Comparison of ENCODE assay signal across 9 cellular contexts in genomic region chrX:149503446-149503845, GRCh38. TPM values are rescaled to one million over a fixed set of nuclear protein-coding genes. Genes with fewer than 3 reads are reported as not detected.
A peak's percentile ranks its signal among the peaks of the same experiment; 100 is the strongest.
DNase-seq lines count a peak whose midpoint lies in the region; ATAC-seq and TF ChIP-seq lines count a peak whose summit lies in the region.
"Not testable (repeated sequence)": the region's sequence is repeated elsewhere in the genome, so short reads cannot be mapped to it uniquely, and the experiment has no call there.
"Had no signal": no experiment of that assay in that cellular context is flagged by ENCODE, and none has a peak within 500 bp of the region (broad histone marks: within the 10 kb centered on the region; RNA-seq: fewer than 3 reads in every experiment).

No MANE protein-coding gene starts in this region.

- not testable (repeated sequence) for H3K4me1 ChIP-seq in right lobe of liver

- DNase-seq in DMS53 (lab: John Stamatoyannopoulos, UW) (peak; percentile 83), NOMO-1 treated with DMSO at 0.1 percent for 48 hours (lab: John Stamatoyannopoulos, UW; ENCODE audit: unreplicated experiment) (peak; percentile 51), cardiac fibroblast (ENCODE audit: low read depth in 2 of 2) (peak; percentile 62 to 70)
- peak; percentile 59 for DNase-seq in activated CD4-positive, alpha-beta T cell treated with anti-CD3 and anti-CD28 coated beads, Interleukin-2, amount 50 U/mL, for 1 hour
- DNase-seq in right lobe of liver: not testable (repeated sequence)
- DNase-seq in stimulated activated CD4-positive, alpha-beta T cell treated with anti-CD3 and anti-CD28 coated beads, TNF-alpha, amount 100 ng/mL, for 4 hours (ENCODE audit: low read depth in 3 of 3): peak in 2 of 3 experiments; percentile 22 to 32

- peak; percentile 64 for ATAC-seq in GM21367 (IDR thresholded peaks at IDR 0.05; ENCODE audit: unreplicated experiment)
- ATAC-seq in HG03342 (IDR thresholded peaks at IDR 0.05; ENCODE audit: unreplicated experiment): peak; percentile 63
- peak in 3 of 4 donors; percentile 18 to 41 (median 41) for ATAC-seq in right lobe of liver

- not testable (repeated sequence) for TF ChIP-seq POLR2A in right lobe of liver (IDR thresholded peaks at IDR 0.05)

- no CpG with 5 or more reads among the region's 10 CpGs for WGBS in right lobe of liver (ENCODE audit: insufficient coverage, low coverage, low lambda C conversion rate, missing lambda C conversion rate)

- peak overlapping the region in 1 of 2 donors; percentile 24 for H3K4me3 ChIP-seq in cardiac fibroblast (replicated peaks in 1 of 2; ENCODE audit: low read depth in 2 of 2, low read length in 2 of 2)
- H3K4me3 ChIP-seq in right lobe of liver: not testable (repeated sequence)

- not testable (repeated sequence) for H3K27ac ChIP-seq in right lobe of liver

- not testable (repeated sequence) for H3K27me3 ChIP-seq in right lobe of liver

- intact Hi-C loops in right lobe of liver (cut with DNase I): not testable (repeated sequence)

- TF ChIP-seq CTCF in cardiac fibroblast (IDR thresholded peaks at IDR 0.05; ENCODE audit: low read depth, low read length); right lobe of liver (IDR thresholded peaks at IDR 0.05): not testable (repeated sequence)

- H3K9me3 ChIP-seq in right lobe of liver: not testable (repeated sequence)

- not testable (repeated sequence) for H3K36me3 ChIP-seq in right lobe of liver

RNA-seq across cellular contexts. Expression of gene IDS, which starts 1.7 kb away (rescaled TPM):
- total RNA-seq in right lobe of liver: 10 to 100 TPM; 12.7 to 27.3 (median 20.0) TPM

RNA-seq across cellular contexts. Expression of gene EOLA1, which starts 37.4 kb away (rescaled TPM):
- 10 to 100 TPM in 4 of 6 experiments, 1 to 10 TPM in 2; 5.2 to 13.3 (median 11.7) TPM for total RNA-seq in right lobe of liver

RNA-seq across cellular contexts. Expression of gene HSFX3, which starts 46.3 kb away (rescaled TPM):
- not detected for total RNA-seq in right lobe of liver
- total RNA-seq: occipital lobe had no signal
